In genomic region chr3:70927239-70927638, GRCh38 we compare ENCODE assay signal across 1 cellular context.
TF ChIP-seq lines count a peak whose summit lies in the region.

No MANE protein-coding gene starts in this region.

TF ChIP-seq in neural cell, 6 proteins besides CTCF, POLR2A, EP300 and RAD21 (continued from another document):
- TF ChIP-seq REST (IDR thresholded peaks at IDR 0.05; ENCODE audit: borderline replicate concordance) (no peak), POLR2AphosphoS5 (IDR thresholded peaks at IDR 0.05) (no peak), SMC3 (conservative IDR thresholded peaks at IDR 0.05; ENCODE audit: poor library complexity) (no peak)
TF ChIP-seq in neural cell: peak in this region for 0.
